27 cellular contexts compared by ENCODE assay signal in the genomic region with DNA sequence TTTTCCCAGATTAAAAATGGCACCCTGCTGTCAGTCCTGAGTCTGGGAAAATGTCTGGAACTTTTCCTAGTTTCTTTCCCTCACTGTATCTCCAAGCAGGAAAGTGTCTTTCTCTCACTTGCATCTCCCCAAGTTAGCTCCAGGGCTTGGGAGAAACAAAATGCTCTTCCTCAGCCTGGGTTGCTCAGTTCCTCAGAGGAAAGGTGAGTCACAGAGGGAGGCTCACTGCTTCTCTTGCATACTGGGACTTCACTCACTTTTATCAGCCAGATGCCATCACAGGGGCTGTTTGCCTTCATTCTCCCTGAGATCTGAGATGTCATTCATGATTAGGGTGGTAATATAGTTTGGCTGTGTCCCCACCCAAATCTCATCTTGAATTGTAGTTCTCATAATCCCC.
"Had no signal": no experiment of that assay in that cellular context is flagged by ENCODE, and none has a peak within 500 bp of the region (broad histone marks: within the 10 kb centered on the region; RNA-seq: fewer than 3 reads in every experiment).

No MANE protein-coding gene starts in this region.

- H3K4me1 ChIP-seq: SJCRH30 had no signal

- FAIRE-seq: astrocyte had no signal

- H3K36me3 ChIP-seq: cardiac muscle cell, SJCRH30 had no signal

- H3K27ac ChIP-seq: cardiac muscle cell, KMS-11, RWPE1, SJCRH30, VCaP had no signal

- H3K9me3 ChIP-seq: SJCRH30 had no signal

- H3K4me3 ChIP-seq: cardiac muscle cell, SJCRH30 had no signal

- DNase-seq: activated CD4-positive, alpha-beta memory T cell treated with anti-CD3 and anti-CD28 coated beads for 36 hours; activated CD4-positive, alpha-beta T cell treated with anti-CD3 and anti-CD28 coated beads, Interleukin-2, amount 10 ng/mL, durations not matched to agents 7 days and 5 days; activated CD4-positive, CD25-positive, alpha-beta regulatory T cell; activated gamma-delta T cell; activated naive CD4-positive, alpha-beta T cell treated with anti-CD3 and anti-CD28 coated beads for 36 hours; activated T-cell treated with anti-CD3 and anti-CD28 coated beads for 4 hours; activated T-cell treated with anti-CD3 and anti-CD28 coated beads, Interleukin-2, amount 50 U/mL, for 48 hours; amygdala; cerebellar nuclear complex; MM.1S; NCI-H1105 treated with DMSO at 0.1 percent for 48 hours; NCI-H2029; NCI-H2107; NCI-H2171 treated with DMSO at 0.1 percent for 48 hours; NCI-H226; NCI-H526; NCI-H774; SJCRH30; SK-N-SH; T-helper 1 cell had no signal

- H3K9ac ChIP-seq: KMS-11, SK-N-SH had no signal

- H3K4me2 ChIP-seq: KMS-11, SK-N-SH had no signal

- H3K27me3 ChIP-seq: cardiac muscle cell, SJCRH30 had no signal

- ATAC-seq: activated T-helper 17 cell treated with anti-CD3 and anti-CD28 coated beads, Interleukin-2, amount 50 U/mL, for 72 hours; Panc1 had no signal
